Comparison of ENCODE assay signal across 21 cellular contexts in the genomic region with DNA sequence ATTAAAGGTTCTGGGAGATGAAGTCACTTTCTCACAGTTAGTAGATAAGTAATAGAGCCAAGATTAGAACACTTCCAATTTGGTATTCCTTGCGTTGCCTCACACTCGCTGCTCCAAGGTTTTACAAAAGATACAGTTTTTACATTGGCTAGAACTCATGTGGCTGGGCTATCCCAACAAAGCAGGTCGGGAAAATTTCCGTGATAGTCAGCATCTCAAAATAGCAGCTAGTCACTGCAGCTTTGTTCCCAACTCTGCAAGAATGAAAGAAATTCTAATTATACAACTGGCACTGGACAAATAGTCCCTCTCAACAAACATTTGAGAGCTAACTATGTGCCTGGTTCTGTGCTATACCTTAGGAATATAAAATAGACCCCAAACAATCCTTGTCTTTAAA. TPM values are rescaled to one million over a fixed set of nuclear protein-coding genes. Genes with fewer than 3 reads are reported as not detected.
DNase-seq lines count a peak whose midpoint lies in the region; ATAC-seq and TF ChIP-seq lines count a peak whose summit lies in the region.
"Had no signal": no experiment of that assay in that cellular context is flagged by ENCODE, and none has a peak within 500 bp of the region (broad histone marks: within the 10 kb centered on the region; RNA-seq: fewer than 3 reads in every experiment).

No MANE protein-coding gene starts in this region.

- H3K9me3 ChIP-seq in heart left ventricle = peaks cover 0 to 19% (median 10%) of the 10 kb centered on the region in 12 donors
- H3K9me3 ChIP-seq in left ventricle myocardium inferior (replicated peaks) = peaks cover 16% of the 10 kb centered on the region
- peaks cover 10% of the 10 kb centered on the region for H3K9me3 ChIP-seq in thoracic aorta
- H3K9me3 ChIP-seq: BE2C had no signal

- peak overlapping the region in 3 of 12 donors; percentile 15 to 56 (median 48) for H3K27ac ChIP-seq in heart left ventricle
- no peak overlapping the region for H3K27ac ChIP-seq in left ventricle myocardium inferior (replicated peaks)
- H3K27ac ChIP-seq in thoracic aorta = peak overlapping the region; percentile 12 to 64

- ATAC-seq in heart left ventricle (peak; percentile 60 to 88 (median 72)), thoracic aorta (ENCODE audit: insufficient number of reproducible peaks, low FRiP score, low read depth) (peak; percentile 93), HG03108 (IDR thresholded peaks at IDR 0.05; ENCODE audit: unreplicated experiment) (no peak)
- ATAC-seq: CD8-positive, alpha-beta T cell; HepG2 had no signal

- H3K27me3 ChIP-seq in heart left ventricle (no peaks in the 10 kb centered on the region), left ventricle myocardium inferior (ENCODE audit: low read depth) (no peaks in the 10 kb centered on the region), thoracic aorta (replicated peaks; ENCODE audit: insufficient read depth) (no peaks in the 10 kb centered on the region)

- H3K4me1 ChIP-seq in heart left ventricle = peaks cover 0 to 11% (median 3%) of the 10 kb centered on the region in 12 donors
- peaks cover 10% of the 10 kb centered on the region for H3K4me1 ChIP-seq in left ventricle myocardium inferior
- peaks cover 4 to 13% of the 10 kb centered on the region in 2 donors for H3K4me1 ChIP-seq in thoracic aorta (ENCODE audit: control insufficient read depth in 1 of 2, low read depth in 2 of 2)
- H3K4me1 ChIP-seq: BE2C had no signal

- intact Hi-C loops in heart left ventricle (cut with DNase I) = no loop called here
- intact Hi-C loops in left ventricle myocardium inferior (cut with micrococcal nuclease) = no loop called here

- DNase-seq in heart left ventricle = peak in 1 of 5 donors; percentile 18
- no peak for DNase-seq in left ventricle myocardium inferior
- DNase-seq in fibroblast of pulmonary artery (ENCODE audit: low read depth) = peak; percentile 3
- DNase-seq in midbrain (lab: John Stamatoyannopoulos, UW) = peak; percentile 7
- DNase-seq in thoracic aorta (ENCODE audit: low spot score) = no peak
- DNase-seq in NCI-H2107 (lab: John Stamatoyannopoulos, UW) = no peak
- DNase-seq in DMS79 treated with DMSO at 0.1 percent for 48 hours (lab: John Stamatoyannopoulos, UW) = no peak
- DNase-seq: BE2C; Calu3; CD8-positive, alpha-beta T cell; DMS53; KG1; NCI-H1417; NCI-H187; NCI-H2227 treated with DMSO at 0.1 percent for 48 hours; NCI-H524; NCI-H82; OCI-M1; SHP77 treated with DMSO at 0.1 percent for 48 hours had no signal

- H3K4me3 ChIP-seq in heart left ventricle (no peak overlapping the region), left ventricle myocardium inferior (no peak overlapping the region), fibroblast of pulmonary artery (replicated peaks; ENCODE audit: low read depth, low read length) (no peak overlapping the region), thoracic aorta (no peak overlapping the region)

- no peaks in the 10 kb centered on the region for H3K36me3 ChIP-seq in heart left ventricle
- no peaks in the 10 kb centered on the region for H3K36me3 ChIP-seq in left ventricle myocardium inferior
- no peaks in the 10 kb centered on the region for H3K36me3 ChIP-seq in thoracic aorta
- H3K36me3 ChIP-seq: BE2C had no signal

- 26 to 42% (median 38%) methylated on average over 4 of the region's 4 CpGs for WGBS in heart left ventricle, 4 donors

- TF ChIP-seq POLR2A in heart left ventricle (IDR thresholded peaks at IDR 0.05) = no peak

- TF ChIP-seq CTCF in heart left ventricle (IDR thresholded peaks at IDR 0.05) (no peak), left ventricle myocardium inferior (IDR thresholded peaks at IDR 0.05; ENCODE audit: borderline replicate concordance) (no peak), fibroblast of pulmonary artery (IDR thresholded peaks at IDR 0.05; ENCODE audit: low read length, missing control alignments) (no peak), thoracic aorta (IDR thresholded peaks at IDR 0.05) (no peak)

RNA-seq across cellular contexts. Expression of gene PPP1R12A, which starts 24.6 kb away (rescaled TPM):
- 10 to 100 TPM; 42.3 to 77.8 (median 54.9) TPM for total RNA-seq in heart left ventricle
- polyA plus RNA-seq in heart left ventricle = 10 to 100 TPM; 16.8 to 20.0 TPM
- total RNA-seq in left ventricle myocardium inferior = 42.8 TPM
- total RNA-seq in thoracic aorta = 100 to 1,000 TPM; 151 to 199 TPM

Comparison
In these comparisons a context has a peak if more than half of its experiments do, and no peak if none do; other contexts are left out.
1. DNase-seq: peak in fibroblast of pulmonary artery (single experiment) and midbrain (single experiment); none in left ventricle myocardium inferior (single experiment), thoracic aorta (single experiment), NCI-H2107 (single experiment) and DMS79 treated with DMSO at 0.1 percent for 48 hours (single experiment).